ENCODE assay signal across 25 cellular contexts in the genomic region with DNA sequence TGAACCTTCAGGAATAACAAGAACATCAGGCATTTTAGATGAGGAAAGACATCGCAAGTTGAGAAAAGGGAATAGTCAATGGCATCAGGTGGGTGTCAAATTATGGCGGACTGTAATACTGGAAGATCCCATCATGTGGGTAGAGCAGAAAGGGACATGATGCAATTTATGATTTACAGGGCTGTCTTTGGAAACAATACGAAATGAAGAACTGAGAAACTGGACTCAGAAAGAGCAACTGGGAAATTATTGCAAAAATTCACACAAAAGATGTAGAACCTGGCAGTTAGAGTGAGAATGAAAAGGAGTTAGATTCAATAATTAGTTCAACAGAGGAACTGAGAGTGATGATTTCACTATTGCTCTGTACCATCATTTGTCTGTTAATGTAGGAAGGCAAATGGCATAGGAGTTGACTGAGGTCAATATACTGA.
DNase-seq lines count a peak whose midpoint lies in the region; ATAC-seq and TF ChIP-seq lines count a peak whose summit lies in the region.
"Had no signal": no experiment of that assay in that cellular context is flagged by ENCODE, and none has a peak within 500 bp of the region (broad histone marks: within the 10 kb centered on the region; RNA-seq: fewer than 3 reads in every experiment).

No MANE protein-coding gene starts in this region.

- no peak for TF ChIP-seq POLR2A in erythroblast (IDR thresholded peaks at IDR 0.05; ENCODE audit: low read length)

- ATAC-seq in GM18502 (IDR thresholded peaks at IDR 0.05; ENCODE audit: poor library complexity, unreplicated experiment) = peak; percentile 58
- peak; percentile 69 for ATAC-seq in GM19324 (IDR thresholded peaks at IDR 0.05; ENCODE audit: low FRiP score, unreplicated experiment)
- ATAC-seq in HG02973 (IDR thresholded peaks at IDR 0.05; ENCODE audit: unreplicated experiment) = peak; percentile 78
- no peak for ATAC-seq in Right ventricle myocardium inferior
- ATAC-seq: lower lobe of right lung; stimulated activated naive CD8-positive, alpha-beta T cell treated with anti-CD3 and anti-CD28 coated beads, Interleukin-15, Interleukin-2, amounts not matched to agents 100 U/mL and 50 U/mL, for 24 hours had no signal

- peak; percentile 42 to 89 for DNase-seq in NOMO-1 (lab: John Stamatoyannopoulos, UW; ENCODE audit: unreplicated experiment in 2 of 2)
- no peak for DNase-seq in anterior cingulate cortex (lab: John Stamatoyannopoulos, UW)
- no peak for DNase-seq in Right ventricle myocardium inferior (ENCODE audit: missing footprints)
- no peak for DNase-seq in erythroblast (lab: John Stamatoyannopoulos, UW)
- DNase-seq in cortex of kidney (lab: John Stamatoyannopoulos, UW) = no peak
- DNase-seq: activated CD4-positive, alpha-beta T cell treated with anti-CD3 and anti-CD28 coated beads for 48 hours; activated CD8-positive, alpha-beta memory T cell treated with anti-CD3 and anti-CD28 coated beads for 24 hours; activated effector memory CD4-positive, alpha-beta T cell treated with Interleukin-2 at 50 U/mL for 16 hours; aorta; DMS79; effector CD4-positive, alpha-beta T cell; hypothalamus; KG1; lower lobe of right lung; MG63; midbrain; naive B cell; NCI-H2029; NCI-H526; small intestine; stimulated activated naive CD8-positive, alpha-beta T cell treated with anti-CD3 and anti-CD28 coated beads, Interleukin-15, Interleukin-2, amounts not matched to agents 100 U/mL and 50 U/mL, for 24 hours; T1000 had no signal

- intact Hi-C loops in Right ventricle myocardium inferior (cut with DNase I) = no loop called here

Comparison
In these comparisons a context has a peak if more than half of its experiments do, and no peak if none do; other contexts are left out.
1. DNase-seq: peak in NOMO-1 (2 of 2); none in anterior cingulate cortex (0 of 58), Right ventricle myocardium inferior (single experiment), erythroblast (0 of 2) and cortex of kidney (single experiment).